In the genomic region with DNA sequence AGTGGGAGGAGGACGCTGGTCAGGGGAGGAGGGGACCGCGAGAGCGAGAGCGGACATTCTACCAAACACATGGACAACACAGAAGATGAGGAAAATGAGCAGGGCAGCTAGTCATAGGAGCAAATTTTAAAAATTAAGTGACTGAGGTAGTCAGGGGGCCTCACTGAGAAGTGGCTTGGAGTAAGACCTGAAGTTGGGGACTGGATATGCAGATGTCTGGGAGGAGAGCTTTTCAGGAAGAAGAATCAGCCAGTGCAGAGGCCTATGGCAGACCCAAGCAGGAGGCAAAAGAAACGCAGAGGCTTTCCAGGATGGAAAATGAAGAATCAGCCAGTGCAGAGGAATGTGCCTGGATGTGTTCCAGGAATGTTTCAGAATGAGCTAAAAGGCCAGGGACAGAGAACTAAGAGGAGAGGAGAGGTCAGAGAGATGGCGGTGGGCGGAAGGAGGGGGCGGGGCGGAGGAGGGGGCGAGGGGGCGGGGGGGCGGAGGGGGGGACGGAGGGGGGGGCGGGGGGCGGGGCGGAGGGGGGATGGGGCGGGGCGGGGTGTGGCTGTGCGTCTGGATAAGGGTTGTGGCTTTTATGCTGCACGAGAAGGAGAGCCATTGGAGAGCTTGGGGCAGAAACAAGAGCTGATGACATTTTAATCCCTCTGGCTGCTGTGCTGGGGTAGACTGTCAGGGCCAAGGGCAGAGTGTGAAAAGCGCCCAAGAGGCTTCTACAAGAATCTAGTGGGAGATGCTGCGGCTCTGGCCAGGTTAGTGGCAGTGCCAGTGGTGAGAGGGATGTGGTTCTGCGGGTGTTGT, we compare ENCODE assay signal across 8 cellular contexts.
DNase-seq lines count a peak whose midpoint lies in the region; ATAC-seq and TF ChIP-seq lines count a peak whose summit lies in the region.

No MANE protein-coding gene starts in this region.

- H3K27me3 Mint-ChIP-seq in activated CD4-positive, alpha-beta T cell treated with anti-CD3 and anti-CD28 coated beads, Interleukin-2, amount 10 ng/mL, durations not matched to agents 24 days and 14 days: peaks cover 16% of the 10 kb centered on the region
- peaks cover 18% of the 10 kb centered on the region for H3K27me3 Mint-ChIP-seq in activated B cell treated with CpG ODN at 0.5 μM for 24 hours
- H3K27me3 Mint-ChIP-seq in neural progenitor cell (ENCODE audit: insufficient read depth, low read depth): peaks cover 6% of the 10 kb centered on the region

- no peaks in the 10 kb centered on the region for H3K9me3 ChIP-seq in MG63
- H3K9me3 ChIP-seq in gastroesophageal sphincter: no peaks in the 10 kb centered on the region
- no peaks in the 10 kb centered on the region for H3K9me3 ChIP-seq in neural progenitor cell (ENCODE audit: low read depth)

- H3K9ac ChIP-seq in neural progenitor cell: no peak overlapping the region

- no peaks in the 10 kb centered on the region for H3K27me3 ChIP-seq in MG63
- no peaks in the 10 kb centered on the region for H3K27me3 ChIP-seq in gastroesophageal sphincter
- H3K27me3 ChIP-seq in neural progenitor cell: no peaks in the 10 kb centered on the region

- TF ChIP-seq POLR2A in gastroesophageal sphincter (IDR thresholded peaks at IDR 0.05): no peak

- ATAC-seq in activated B cell treated with CpG ODN at 0.5 μM for 24 hours (ENCODE audit: low read depth) (peak; percentile 28), gastroesophageal sphincter (peak; percentile 88)

- H3K4me3 Mint-ChIP-seq in activated CD4-positive, alpha-beta T cell treated with anti-CD3 and anti-CD28 coated beads, Interleukin-2, amount 10 ng/mL, durations not matched to agents 24 days and 14 days: peak overlapping the region; percentile 37
- H3K4me3 Mint-ChIP-seq in activated B cell treated with CpG ODN at 0.5 μM for 24 hours (peak overlapping the region; percentile 75), neural progenitor cell (peak overlapping the region; percentile 85)

- no peak for TF ChIP-seq CTCF in activated B cell treated with CpG ODN at 0.5 μM for 24 hours (IDR thresholded peaks at IDR 0.05)
- TF ChIP-seq CTCF in gastroesophageal sphincter (IDR thresholded peaks at IDR 0.05): peak in 1 of 4 experiments; percentile 3
- no peak for TF ChIP-seq CTCF in neural progenitor cell (IDR thresholded peaks at IDR 0.05)

- H3K36me3 ChIP-seq in MG63: no peaks in the 10 kb centered on the region
- no peaks in the 10 kb centered on the region for H3K36me3 ChIP-seq in gastroesophageal sphincter
- no peaks in the 10 kb centered on the region for H3K36me3 ChIP-seq in neural progenitor cell

- H4K20me1 ChIP-seq in neural progenitor cell (ENCODE audit: low read depth): peaks cover 11% of the 10 kb centered on the region

- H3K27ac ChIP-seq in gastroesophageal sphincter: peak overlapping the region; percentile 56 to 87 (median 86)
- H3K27ac ChIP-seq in neural progenitor cell: no peak overlapping the region

- no peak for TF ChIP-seq EP300 in gastroesophageal sphincter (IDR thresholded peaks at IDR 0.05)

- no peak overlapping the region for H3K27ac Mint-ChIP-seq in activated CD4-positive, alpha-beta T cell treated with anti-CD3 and anti-CD28 coated beads, Interleukin-2, amount 10 ng/mL, durations not matched to agents 24 days and 14 days
- H3K27ac Mint-ChIP-seq in activated B cell treated with CpG ODN at 0.5 μM for 24 hours (no peak overlapping the region), neural progenitor cell (peak overlapping the region; percentile 29)

- H2AFZ ChIP-seq in neural progenitor cell (replicated peaks): peak overlapping the region; percentile 98

- WGBS in gastroesophageal sphincter (ENCODE audit: low coverage in 1 of 2), 2 donors: 1 to 13% methylated on average over 6 to 23 of the region's 24 CpGs

- peaks cover 19% of the 10 kb centered on the region for H3F3A ChIP-seq in neural progenitor cell (ENCODE audit: low read depth)

- CTCF ChIA-PET in activated B cell treated with CpG ODN at 0.5 μM for 24 hours (lab: Charles Lee): interaction anchor here (0.9 to 1.6 kb wide), 5 partner anchors 14 to 533 kb away, joined by 3 to 6 read pairs (median 4); no protein-coding TSS in a partner anchor

- H3K4me3 ChIP-seq in MG63 (peak overlapping the region; percentile 30), gastroesophageal sphincter (peak overlapping the region in 1 of 2 donors; percentile 36), neural progenitor cell (peak overlapping the region; percentile 52)

- no peaks in the 10 kb centered on the region for H3K36me3 Mint-ChIP-seq in activated CD4-positive, alpha-beta T cell treated with anti-CD3 and anti-CD28 coated beads, Interleukin-2, amount 10 ng/mL, durations not matched to agents 24 days and 14 days (ENCODE audit: low read depth)
- no peaks in the 10 kb centered on the region for H3K36me3 Mint-ChIP-seq in activated B cell treated with CpG ODN at 0.5 μM for 24 hours (ENCODE audit: low read depth)
- no peaks in the 10 kb centered on the region for H3K36me3 Mint-ChIP-seq in neural progenitor cell

- H3K9me3 Mint-ChIP-seq in activated CD4-positive, alpha-beta T cell treated with anti-CD3 and anti-CD28 coated beads, Interleukin-2, amount 10 ng/mL, durations not matched to agents 24 days and 14 days: no peaks in the 10 kb centered on the region
- H3K9me3 Mint-ChIP-seq in activated B cell treated with CpG ODN at 0.5 μM for 24 hours: no peaks in the 10 kb centered on the region
- H3K9me3 Mint-ChIP-seq in neural progenitor cell: no peaks in the 10 kb centered on the region

- peaks cover 11% of the 10 kb centered on the region for H3K4me1 Mint-ChIP-seq in activated CD4-positive, alpha-beta T cell treated with anti-CD3 and anti-CD28 coated beads, Interleukin-2, amount 10 ng/mL, durations not matched to agents 24 days and 14 days
- H3K4me1 Mint-ChIP-seq in activated B cell treated with CpG ODN at 0.5 μM for 24 hours: peaks cover 15% of the 10 kb centered on the region
- peaks cover 40% of the 10 kb centered on the region for H3K4me1 Mint-ChIP-seq in neural progenitor cell

- H3K4me2 ChIP-seq in neural progenitor cell: peak overlapping the region; percentile 96

- no peak for DNase-seq in activated CD4-positive, alpha-beta T cell treated with anti-CD3 and anti-CD28 coated beads, Interleukin-2, amount 10 ng/mL, durations not matched to agents 24 days and 14 days
- DNase-seq in activated CD4-positive, alpha-beta T cell treated with anti-CD3 and anti-CD28 coated beads, Interleukin-2, amount 50 U/mL, for 48 hours: no peak
- peak; percentile 77 for DNase-seq in MG63
- DNase-seq in activated B cell treated with CpG ODN at 0.5 μM for 24 hours: no peak
- DNase-seq in neural progenitor cell (ENCODE audit: low spot score): peak; percentile 75
- no peak for DNase-seq in NCI-H187 treated with DMSO at 0.1 percent for 48 hours (lab: John Stamatoyannopoulos, UW)
- no peak for DNase-seq in NCI-H2107 (lab: John Stamatoyannopoulos, UW)

- POLR2A ChIA-PET in activated B cell treated with CpG ODN at 0.5 μM for 24 hours (lab: Charles Lee): no interaction called here

- no peaks in the 10 kb centered on the region for H3K79me2 ChIP-seq in neural progenitor cell (ENCODE audit: low read depth)

- peaks cover 0 to 27% (median 11%) of the 10 kb centered on the region in 3 donors for H3K4me1 ChIP-seq in gastroesophageal sphincter
- peaks cover 15% of the 10 kb centered on the region for H3K4me1 ChIP-seq in neural progenitor cell

- intact Hi-C loops in activated CD4-positive, alpha-beta T cell treated with anti-CD3 and anti-CD28 coated beads, Interleukin-2, amount 10 ng/mL, durations not matched to agents 24 days and 14 days (cut with micrococcal nuclease): loop anchor here (1.0 to 10.0 kb wide), 2 partner anchors 198 to 409 kb away; no protein-coding TSS in a partner anchor
- intact Hi-C loops in activated B cell treated with CpG ODN at 0.5 μM for 24 hours (cut with micrococcal nuclease): loop anchor here (1.0 kb wide), 2 partner anchors 198 to 533 kb away; no protein-coding TSS in a partner anchor

Comparison
In these comparisons a context has a peak if more than half of its experiments do, and no peak if none do; other contexts are left out.
1. DNase-seq: peak in MG63 (single experiment) and neural progenitor cell (single experiment); none in activated CD4-positive, alpha-beta T cell treated with anti-CD3 and anti-CD28 coated beads, Interleukin-2, amount 10 ng/mL, durations not matched to agents 24 days and 14 days (single experiment), activated CD4-positive, alpha-beta T cell treated with anti-CD3 and anti-CD28 coated beads, Interleukin-2, amount 50 U/mL, for 48 hours (0 of 2), activated B cell treated with CpG ODN at 0.5 μM for 24 hours (single experiment), NCI-H187 treated with DMSO at 0.1 percent for 48 hours (single experiment) and NCI-H2107 (single experiment).
2. Peak in every context shown above with its lines, with median percentiles within 50 percentile points of each other: H3K4me3 Mint-ChIP-seq.